29 cellular contexts compared by ENCODE assay signal in genomic region chr10:8498881-8499280, GRCh38.
DNase-seq lines count a peak whose midpoint lies in the region; ATAC-seq and TF ChIP-seq lines count a peak whose summit lies in the region.
"Had no signal": no experiment of that assay in that cellular context is flagged by ENCODE, and none has a peak within 500 bp of the region (broad histone marks: within the 10 kb centered on the region; RNA-seq: fewer than 3 reads in every experiment).

No MANE protein-coding gene starts in this region.

- H3K27me3 Mint-ChIP-seq in T-helper 2 cell treated with Interferon-gamma antibody and Interleukin-4, amounts not matched to agents 5 μg/mL and 100 μg/mL, for 36 hours (ENCODE audit: low read depth) = no peaks in the 10 kb centered on the region
- H3K27me3 Mint-ChIP-seq in progenitor cell of endocrine pancreas = peaks cover 31% of the 10 kb centered on the region
- H3K27me3 Mint-ChIP-seq: dendritic cell treated with granulocyte-macrophage colony-stimulating factor and Interleukin-4, amounts not matched to agents 40 ng/mL and 50 ng/mL, for 4 days; stimulated activated memory B cell treated with anti-CD40 and anti-IgM and Interleukin-4, amounts not matched to agents 10 μg/mL and 1 μg/mL and 100 μg/mL, for 72 hours had no signal

- peaks cover 15% of the 10 kb centered on the region for H3K4me1 Mint-ChIP-seq in T-helper 2 cell treated with Interferon-gamma antibody and Interleukin-4, amounts not matched to agents 5 μg/mL and 100 μg/mL, for 36 hours (ENCODE audit: low read depth)
- H3K4me1 Mint-ChIP-seq in progenitor cell of endocrine pancreas (ENCODE audit: low read depth) = peaks cover 4% of the 10 kb centered on the region
- H3K4me1 Mint-ChIP-seq: stimulated activated memory B cell treated with anti-CD40 and anti-IgM and Interleukin-4, amounts not matched to agents 10 μg/mL and 1 μg/mL and 100 μg/mL, for 72 hours had no signal

- no peaks in the 10 kb centered on the region for H3K36me3 Mint-ChIP-seq in T-helper 2 cell treated with Interferon-gamma antibody and Interleukin-4, amounts not matched to agents 5 μg/mL and 100 μg/mL, for 36 hours (ENCODE audit: low read depth)
- no peaks in the 10 kb centered on the region for H3K36me3 Mint-ChIP-seq in progenitor cell of endocrine pancreas (ENCODE audit: insufficient read depth)
- H3K36me3 Mint-ChIP-seq: naive thymus-derived CD4-positive, alpha-beta T cell; stimulated activated memory B cell treated with anti-CD40 and anti-IgM and Interleukin-4, amounts not matched to agents 10 μg/mL and 1 μg/mL and 100 μg/mL, for 72 hours had no signal

- TF ChIP-seq CTCF in foreskin keratinocyte (conservative IDR thresholded peaks at IDR 0.05) (no peak), progenitor cell of endocrine pancreas (IDR thresholded peaks at IDR 0.05; ENCODE audit: unreplicated experiment) (no peak)

- H3K27me3 ChIP-seq in foreskin keratinocyte = no peaks in the 10 kb centered on the region
- H3K27me3 ChIP-seq: BLaER1 treated with 17β-estradiol and CSF1 and Interleukin-3, amounts not matched to agents 10 nM and 100 nM; right atrium auricular region; spleen; testis; vagina had no signal

- DNase-seq in activated T-cell treated with anti-CD3 and anti-CD28 coated beads for 48 hours (ENCODE audit: low read depth) = peak; percentile 25
- DNase-seq in activated T-cell treated with anti-CD3 and anti-CD28 coated beads, Interleukin-2, amount 50 U/mL, for 1 hour = no peak
- DNase-seq in M059J (ENCODE audit: low read depth) = peak; percentile 20
- peak; percentile 23 for DNase-seq in T-helper 2 cell treated with Interferon-gamma antibody and Interleukin-4, amounts not matched to agents 5 μg/mL and 100 μg/mL, for 36 hours (ENCODE audit: low spot score)
- peak; percentile 32 to 77 for DNase-seq in foreskin keratinocyte
- no peak for DNase-seq in progenitor cell of endocrine pancreas (ENCODE audit: low spot score, unreplicated experiment)
- no peak for DNase-seq in GM03348 (ENCODE audit: low spot score)
- DNase-seq in NCI-H1417 treated with DMSO at 0.1 percent for 48 hours (lab: John Stamatoyannopoulos, UW) = no peak
- DNase-seq: activated gamma-delta T cell; aorta; caudate nucleus; GM23248; heart right ventricle; Kasumi-1; naive thymus-derived CD4-positive, alpha-beta T cell; NCI-H1105 treated with DMSO at 0.1 percent for 48 hours; NCI-H2081 treated with DMSO at 0.1 percent for 48 hours; NCI-H446; occipital lobe; OCI-M1; spleen; testis had no signal

- H3K4me1 ChIP-seq in foreskin keratinocyte = peaks cover 3% of the 10 kb centered on the region
- H3K4me1 ChIP-seq: BLaER1 treated with 17β-estradiol and CSF1 and Interleukin-3, amounts not matched to agents 10 nM and 100 nM; heart right ventricle; right atrium auricular region; SJSA1; spleen; testis; vagina had no signal

- ATAC-seq in foreskin keratinocyte = peak; percentile 86
- ATAC-seq: heart right ventricle; naive thymus-derived CD4-positive, alpha-beta T cell; stimulated activated memory B cell treated with anti-CD40 and anti-IgM and Interleukin-4, amounts not matched to agents 10 μg/mL and 1 μg/mL and 100 μg/mL, for 72 hours had no signal

- H3K27ac ChIP-seq in foreskin keratinocyte = peak overlapping the region; percentile 58
- H3K27ac ChIP-seq: BLaER1 treated with 17β-estradiol and CSF1 and Interleukin-3, amounts not matched to agents 10 nM and 100 nM; GM23248; heart right ventricle; right atrium auricular region; SJSA1; spleen; testis; vagina had no signal

- no peak overlapping the region for H3K27ac Mint-ChIP-seq in T-helper 2 cell treated with Interferon-gamma antibody and Interleukin-4, amounts not matched to agents 5 μg/mL and 100 μg/mL, for 36 hours
- H3K27ac Mint-ChIP-seq in progenitor cell of endocrine pancreas = no peak overlapping the region
- H3K27ac Mint-ChIP-seq: dendritic cell treated with granulocyte-macrophage colony-stimulating factor and Interleukin-4, amounts not matched to agents 40 ng/mL and 50 ng/mL, for 4 days; naive thymus-derived CD4-positive, alpha-beta T cell; stimulated activated memory B cell treated with anti-CD40 and anti-IgM and Interleukin-4, amounts not matched to agents 10 μg/mL and 1 μg/mL and 100 μg/mL, for 72 hours; T-helper 1 cell treated with Interleukin-12 subunit alpha and Interleukin-12 subunit beta and Interleukin-4 antibody, amounts not matched to agents 30 μg/mL and 1 μg/mL, for 36 hours had no signal

- H3K9me3 Mint-ChIP-seq in T-helper 2 cell treated with Interferon-gamma antibody and Interleukin-4, amounts not matched to agents 5 μg/mL and 100 μg/mL, for 36 hours = peaks cover 14% of the 10 kb centered on the region
- H3K9me3 Mint-ChIP-seq in progenitor cell of endocrine pancreas (ENCODE audit: low read depth) = no peaks in the 10 kb centered on the region
- H3K9me3 Mint-ChIP-seq: T-helper 1 cell treated with Interleukin-12 subunit alpha and Interleukin-12 subunit beta and Interleukin-4 antibody, amounts not matched to agents 30 μg/mL and 1 μg/mL, for 36 hours had no signal

- no peak overlapping the region for H3K4me3 Mint-ChIP-seq in T-helper 2 cell treated with Interferon-gamma antibody and Interleukin-4, amounts not matched to agents 5 μg/mL and 100 μg/mL, for 36 hours
- H3K4me3 Mint-ChIP-seq in progenitor cell of endocrine pancreas (ENCODE audit: low read depth) = no peak overlapping the region
- H3K4me3 Mint-ChIP-seq: dendritic cell treated with granulocyte-macrophage colony-stimulating factor and Interleukin-4, amounts not matched to agents 40 ng/mL and 50 ng/mL, for 4 days; naive thymus-derived CD4-positive, alpha-beta T cell; stimulated activated memory B cell treated with anti-CD40 and anti-IgM and Interleukin-4, amounts not matched to agents 10 μg/mL and 1 μg/mL and 100 μg/mL, for 72 hours; T-helper 1 cell treated with Interleukin-12 subunit alpha and Interleukin-12 subunit beta and Interleukin-4 antibody, amounts not matched to agents 30 μg/mL and 1 μg/mL, for 36 hours had no signal

Comparison
In these comparisons a context has a peak if more than half of its experiments do, and no peak if none do; other contexts are left out.
1. DNase-seq: peak in activated T-cell treated with anti-CD3 and anti-CD28 coated beads for 48 hours (single experiment), M059J (single experiment), T-helper 2 cell treated with Interferon-gamma antibody and Interleukin-4, amounts not matched to agents 5 μg/mL and 100 μg/mL, for 36 hours (single experiment) and foreskin keratinocyte (2 of 2); none in activated T-cell treated with anti-CD3 and anti-CD28 coated beads, Interleukin-2, amount 50 U/mL, for 1 hour (single experiment), progenitor cell of endocrine pancreas (single experiment), GM03348 (single experiment) and NCI-H1417 treated with DMSO at 0.1 percent for 48 hours (single experiment).